Comparison of ENCODE assay signal across 9 cellular contexts in genomic region chr12:7642876-7643309, GRCh38. TPM values are rescaled to one million over a fixed set of nuclear protein-coding genes. Genes with fewer than 3 reads are reported as not detected.
DNase-seq lines count a peak whose midpoint lies in the region; ATAC-seq and TF ChIP-seq lines count a peak whose summit lies in the region.
"Had no signal": no experiment of that assay in that cellular context is flagged by ENCODE, and none has a peak within 500 bp of the region (broad histone marks: within the 10 kb centered on the region; RNA-seq: fewer than 3 reads in every experiment).

No MANE protein-coding gene starts in this region.

- DNase-seq in GM10248 (ENCODE audit: extremely low spot score) (no peak), KBM-7 (peak; percentile 50), mesothelial cell of epicardium (ENCODE audit: low spot score in 2 of 2, unreplicated experiment in 2 of 2) (no peak), HPDE6-E6E7 (ENCODE audit: extremely low spot score) (no peak), T1000 (lab: John Stamatoyannopoulos, UW) (no peak)
- peak; percentile 48 for DNase-seq in activated naive CD4-positive, alpha-beta T cell treated with anti-CD3 and anti-CD28 coated beads, Interleukin-2, amount 10 ng/mL, durations not matched to agents 7 days and 5 days
- DNase-seq in T-helper 2 cell treated with Interferon-gamma antibody and Interleukin-4, amounts not matched to agents 5 μg/mL and 100 μg/mL, for 36 hours (ENCODE audit: low spot score): no peak

- peak; percentile 32 for TF ChIP-seq CTCF in GM10248 (IDR thresholded peaks at IDR 0.05; ENCODE audit: control extremely low read depth, extremely low read depth, low read depth, missing control alignments)
- TF ChIP-seq CTCF in mesothelial cell of epicardium (IDR thresholded peaks at IDR 0.05; ENCODE audit: unreplicated experiment): peak; percentile 46

- no peak for ATAC-seq in HG02938 (IDR thresholded peaks at IDR 0.05; ENCODE audit: unreplicated experiment)

- POLR2A ChIA-PET in GM10248 (lab: Yijun Ruan, JAX): no interaction called here

- H3K9me3 Mint-ChIP-seq in activated naive CD4-positive, alpha-beta T cell treated with anti-CD3 and anti-CD28 coated beads, Interleukin-2, amount 10 ng/mL, durations not matched to agents 7 days and 5 days: peaks cover 1% of the 10 kb centered on the region
- H3K9me3 Mint-ChIP-seq in mesothelial cell of epicardium: no peaks in the 10 kb centered on the region
- H3K9me3 Mint-ChIP-seq in T-helper 2 cell treated with Interferon-gamma antibody and Interleukin-4, amounts not matched to agents 5 μg/mL and 100 μg/mL, for 36 hours: no peaks in the 10 kb centered on the region
- H3K9me3 Mint-ChIP-seq: brain had no signal

- peaks cover 7% of the 10 kb centered on the region for H3K27me3 Mint-ChIP-seq in activated naive CD4-positive, alpha-beta T cell treated with anti-CD3 and anti-CD28 coated beads, Interleukin-2, amount 10 ng/mL, durations not matched to agents 7 days and 5 days
- no peaks in the 10 kb centered on the region for H3K27me3 Mint-ChIP-seq in mesothelial cell of epicardium (ENCODE audit: low read depth)
- peaks cover 13% of the 10 kb centered on the region for H3K27me3 Mint-ChIP-seq in T-helper 2 cell treated with Interferon-gamma antibody and Interleukin-4, amounts not matched to agents 5 μg/mL and 100 μg/mL, for 36 hours (ENCODE audit: low read depth)

- H3K4me3 Mint-ChIP-seq in activated naive CD4-positive, alpha-beta T cell treated with anti-CD3 and anti-CD28 coated beads, Interleukin-2, amount 10 ng/mL, durations not matched to agents 7 days and 5 days: no peak overlapping the region
- no peak overlapping the region for H3K4me3 Mint-ChIP-seq in mesothelial cell of epicardium
- no peak overlapping the region for H3K4me3 Mint-ChIP-seq in T-helper 2 cell treated with Interferon-gamma antibody and Interleukin-4, amounts not matched to agents 5 μg/mL and 100 μg/mL, for 36 hours
- H3K4me3 Mint-ChIP-seq: brain had no signal

- no peaks in the 10 kb centered on the region for H3K36me3 Mint-ChIP-seq in activated naive CD4-positive, alpha-beta T cell treated with anti-CD3 and anti-CD28 coated beads, Interleukin-2, amount 10 ng/mL, durations not matched to agents 7 days and 5 days
- no peaks in the 10 kb centered on the region for H3K36me3 Mint-ChIP-seq in mesothelial cell of epicardium
- no peaks in the 10 kb centered on the region for H3K36me3 Mint-ChIP-seq in T-helper 2 cell treated with Interferon-gamma antibody and Interleukin-4, amounts not matched to agents 5 μg/mL and 100 μg/mL, for 36 hours (ENCODE audit: low read depth)
- H3K36me3 Mint-ChIP-seq: brain had no signal

- no peak overlapping the region for H3K27ac Mint-ChIP-seq in activated naive CD4-positive, alpha-beta T cell treated with anti-CD3 and anti-CD28 coated beads, Interleukin-2, amount 10 ng/mL, durations not matched to agents 7 days and 5 days
- peak overlapping the region; percentile 33 for H3K27ac Mint-ChIP-seq in mesothelial cell of epicardium
- no peak overlapping the region for H3K27ac Mint-ChIP-seq in T-helper 2 cell treated with Interferon-gamma antibody and Interleukin-4, amounts not matched to agents 5 μg/mL and 100 μg/mL, for 36 hours

- CTCF ChIA-PET in GM10248 (lab: Yijun Ruan, JAX): interaction anchor here (1.0 to 8.2 kb wide), 9 partner anchors 8 to 423 kb away, joined by 3 to 68 read pairs (median 6); no protein-coding TSS in a partner anchor
- CTCF ChIA-PET in activated naive CD4-positive, alpha-beta T cell treated with anti-CD3 and anti-CD28 coated beads, Interleukin-2, amount 10 ng/mL, durations not matched to agents 7 days and 5 days (lab: Charles Lee): interaction anchor here (0.6 to 3.7 kb wide), 15 partner anchors 8 to 406 kb away, joined by 3 to 37 read pairs (median 4); partner anchors contain the start of gene GDF3

- in situ Hi-C loops in KBM-7 (cut with MboI; ENCODE audit: low pct_unique_long_range_greater_than_20kb, low sequenced_read_pairs): loop anchor here (25.0 kb wide), 1 partner anchor 431 kb away; no protein-coding TSS in a partner anchor

- H3K4me1 Mint-ChIP-seq in activated naive CD4-positive, alpha-beta T cell treated with anti-CD3 and anti-CD28 coated beads, Interleukin-2, amount 10 ng/mL, durations not matched to agents 7 days and 5 days: peaks cover 33% of the 10 kb centered on the region
- peaks cover 45% of the 10 kb centered on the region for H3K4me1 Mint-ChIP-seq in mesothelial cell of epicardium
- H3K4me1 Mint-ChIP-seq in T-helper 2 cell treated with Interferon-gamma antibody and Interleukin-4, amounts not matched to agents 5 μg/mL and 100 μg/mL, for 36 hours (ENCODE audit: low read depth): peaks cover 16% of the 10 kb centered on the region

RNA-seq across cellular contexts. Expression of gene APOBEC1, which starts 22.8 kb away (rescaled TPM):
- not detected in 3 replicates for total RNA-seq in mesothelial cell of epicardium

RNA-seq across cellular contexts. Expression of gene GDF3, which starts 52.7 kb away (rescaled TPM):
- not detected in 3 replicates for total RNA-seq in mesothelial cell of epicardium

Comparison
In these comparisons a context has a peak if more than half of its experiments do, and no peak if none do; other contexts are left out.
1. DNase-seq: peak in KBM-7 (single experiment) and activated naive CD4-positive, alpha-beta T cell treated with anti-CD3 and anti-CD28 coated beads, Interleukin-2, amount 10 ng/mL, durations not matched to agents 7 days and 5 days (single experiment); none in GM10248 (single experiment), mesothelial cell of epicardium (0 of 2), HPDE6-E6E7 (single experiment), T1000 (single experiment) and T-helper 2 cell treated with Interferon-gamma antibody and Interleukin-4, amounts not matched to agents 5 μg/mL and 100 μg/mL, for 36 hours (single experiment).